Comparison of ENCODE assay signal across 8 cellular contexts in genomic region chr11:126440792-126441514, GRCh38.
A peak's percentile ranks its signal among the peaks of the same experiment; 100 is the strongest.
DNase-seq lines count a peak whose midpoint lies in the region; ATAC-seq, FAIRE-seq and TF ChIP-seq lines count a peak whose summit lies in the region.

No MANE protein-coding gene starts in this region.

- H3K9me3 Mint-ChIP-seq in activated CD4-positive, alpha-beta T cell treated with anti-CD3 and anti-CD28 coated beads for 36 hours (ENCODE audit: low read depth) = no peaks in the 10 kb centered on the region

- WGBS in A549 (ENCODE audit: missing lambda C conversion rate) = 37% methylated on average over 15 of the region's 21 CpGs

- no peak overlapping the region for H3K4me3 ChIP-seq in A549
- no peak overlapping the region for H3K4me3 ChIP-seq in colonic mucosa
- no peak overlapping the region for H3K4me3 ChIP-seq in left lung

- intact Hi-C loops in activated CD4-positive, alpha-beta T cell treated with anti-CD3 and anti-CD28 coated beads for 36 hours (cut with DNase I, micrococcal nuclease) = loop anchor here (1.0 to 10.0 kb wide), 7 partner anchors 39 to 905 kb away; no protein-coding TSS in a partner anchor
- intact Hi-C loops in colonic mucosa (cut with DNase I) = loop anchor here (5.0 to 10.0 kb wide), 3 partner anchors 36 to 904 kb away; no protein-coding TSS in a partner anchor
- intact Hi-C loops in left lung (cut with DNase I) = no loop called here

- H3K4me3 Mint-ChIP-seq in activated CD4-positive, alpha-beta T cell treated with anti-CD3 and anti-CD28 coated beads for 36 hours = no peak overlapping the region

- H3K4me2 ChIP-seq in A549 = peak overlapping the region; percentile 57; the same call in 2 of the 3 replicates

- no peak overlapping the region for H3K27ac Mint-ChIP-seq in activated CD4-positive, alpha-beta T cell treated with anti-CD3 and anti-CD28 coated beads for 36 hours

- H3K9me3 ChIP-seq in A549 = no peaks in the 10 kb centered on the region
- no peaks in the 10 kb centered on the region for H3K9me3 ChIP-seq in colonic mucosa
- no peaks in the 10 kb centered on the region for H3K9me3 ChIP-seq in left lung

- no peaks in the 10 kb centered on the region for H3K36me3 ChIP-seq in colonic mucosa
- H3K36me3 ChIP-seq in left lung = no peaks in the 10 kb centered on the region

- ATAC-seq in A549 (peak; percentile 88 to 94), GM18517 (IDR thresholded peaks at IDR 0.05; ENCODE audit: unreplicated experiment) (peak; percentile 64), HG03378 (IDR thresholded peaks at IDR 0.05; ENCODE audit: unreplicated experiment) (peak; percentile 73), left lung (peak; percentile 96)
- ATAC-seq in activated CD4-positive, alpha-beta T cell treated with anti-CD3 and anti-CD28 coated beads for 36 hours = peak; percentile 90

- H3K4me1 Mint-ChIP-seq in activated CD4-positive, alpha-beta T cell treated with anti-CD3 and anti-CD28 coated beads for 36 hours = peaks cover 3% of the 10 kb centered on the region

- peak; percentile 87 to 91 for TF ChIP-seq RAD21 in A549 (conservative IDR thresholded peaks at IDR 0.05 in 1 of 2, IDR thresholded peaks at IDR 0.05 in 1 of 2)

- H3K4me1 ChIP-seq in A549 = no peaks in the 10 kb centered on the region
- H3K4me1 ChIP-seq in colonic mucosa = no peaks in the 10 kb centered on the region
- peaks cover 4 to 9% of the 10 kb centered on the region in 2 donors for H3K4me1 ChIP-seq in left lung

- peak; percentile 65 to 79 for DNase-seq in A549 (ENCODE audit: low read depth in 1 of 2, low spot score in 1 of 2)
- peak; percentile 79 for DNase-seq in NCI-H510A treated with DMSO at 0.1 percent for 48 hours (lab: John Stamatoyannopoulos, UW)
- peak; percentile 84 for DNase-seq in activated CD4-positive, alpha-beta T cell treated with anti-CD3 and anti-CD28 coated beads for 36 hours
- peak; percentile 82 for DNase-seq in colonic mucosa
- DNase-seq in left lung = peak; percentile 78 to 91
- DNase-seq in stimulated activated CD4-positive, alpha-beta T cell treated with anti-CD3 and anti-CD28 coated beads, Interleukin-4, amount 100 ng/mL, for 24 hours = peak; percentile 78

- CTCF ChIA-PET in A549 (lab: Yijun Ruan, JAX) = interaction anchor here (0.6 to 4.7 kb wide), 26 partner anchors 8 to 905 kb away, joined by 3 to 36 read pairs (median 4); no protein-coding TSS in a partner anchor
- CTCF ChIA-PET in activated CD4-positive, alpha-beta T cell treated with anti-CD3 and anti-CD28 coated beads for 36 hours (lab: Charles Lee) = interaction anchor here (0.6 to 3.7 kb wide), 16 partner anchors 12 to 910 kb away, joined by 3 to 49 read pairs (median 3); no protein-coding TSS in a partner anchor

- no peak for TF ChIP-seq POLR2A in A549 (IDR thresholded peaks at IDR 0.05; ENCODE audit: low read length)

- H3K27me3 ChIP-seq in colonic mucosa = no peaks in the 10 kb centered on the region
- H3K27me3 ChIP-seq in left lung = peaks cover 0 to 7% of the 10 kb centered on the region in 2 donors

- H3K27ac ChIP-seq in A549 = peak overlapping the region in 1 of 2 experiments; percentile 55; a peak in 1 of 6 replicates
- H3K27ac ChIP-seq in colonic mucosa = no peak overlapping the region
- no peak overlapping the region for H3K27ac ChIP-seq in left lung

- peaks cover 7% of the 10 kb centered on the region for H3K27me3 Mint-ChIP-seq in activated CD4-positive, alpha-beta T cell treated with anti-CD3 and anti-CD28 coated beads for 36 hours

- H3K36me3 Mint-ChIP-seq in activated CD4-positive, alpha-beta T cell treated with anti-CD3 and anti-CD28 coated beads for 36 hours (ENCODE audit: low read depth) = no peaks in the 10 kb centered on the region

- POLR2A ChIA-PET in A549 (lab: Yijun Ruan, JAX) = no interaction called here
- POLR2A ChIA-PET in activated CD4-positive, alpha-beta T cell treated with anti-CD3 and anti-CD28 coated beads for 36 hours (lab: Charles Lee) = interaction anchor here (0.6 kb wide), 1 partner anchor 56 kb away, joined by 3 read pairs; no protein-coding TSS in a partner anchor

- no peak for FAIRE-seq in A549 (lab: Jason Lieb, UNC)

- no peak for TF ChIP-seq EP300 in A549 (IDR thresholded peaks at IDR 0.05)

- TF ChIP-seq CTCF in A549 (IDR thresholded peaks at IDR 0.05) = peak; percentile 82
- TF ChIP-seq CTCF in colonic mucosa (IDR thresholded peaks at IDR 0.05) = peak; percentile 94
- TF ChIP-seq CTCF in left lung (IDR thresholded peaks at IDR 0.05) = peak; percentile 91 to 96

- no peak overlapping the region for H3K9ac ChIP-seq in colonic mucosa (ENCODE audit: low read depth in 2 of 2, low read length in 2 of 2)

TF ChIP-seq in A549, 52 proteins besides CTCF, POLR2A, EP300 and RAD21:
- TF ChIP-seq CBX8 (IDR thresholded peaks at IDR 0.05) (no peak), SMC3 (IDR thresholded peaks at IDR 0.05) (peak; percentile 67)

Comparison
In these comparisons a context has a peak if more than half of its experiments do, and no peak if none do; other contexts are left out.
1. intact Hi-C loops: an anchor here in activated CD4-positive, alpha-beta T cell treated with anti-CD3 and anti-CD28 coated beads for 36 hours (1.0 to 10.0 kb wide) and colonic mucosa (5.0 to 10.0 kb wide); none called in left lung.